In the genomic region with DNA sequence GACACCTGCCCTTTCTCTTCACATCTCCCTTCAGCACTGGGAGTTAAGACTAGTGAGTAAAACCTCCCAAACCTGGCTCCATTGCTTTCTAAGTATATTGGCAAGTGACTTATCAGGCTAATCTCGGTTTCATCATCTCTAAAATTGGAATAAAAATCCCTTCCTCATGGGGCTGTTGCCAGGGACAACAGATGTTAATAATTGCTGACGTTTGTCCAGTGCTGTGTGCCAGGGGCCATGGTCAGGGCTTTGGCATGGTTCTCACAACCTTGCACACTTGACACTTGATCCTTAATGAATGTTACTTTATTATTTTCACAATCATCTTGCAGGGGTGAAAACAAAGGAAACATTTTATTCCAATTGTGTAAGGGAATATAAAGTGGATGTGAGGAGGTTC, we compare ENCODE assay signal across 30 cellular contexts. TPM values are rescaled to one million over a fixed set of nuclear protein-coding genes. Genes with fewer than 3 reads are reported as not detected.
"Had no signal": no experiment of that assay in that cellular context is flagged by ENCODE, and none has a peak within 500 bp of the region (broad histone marks: within the 10 kb centered on the region; RNA-seq: fewer than 3 reads in every experiment).

No MANE protein-coding gene starts in this region.

- ATAC-seq: activated CD8-positive, alpha-beta T cell treated with anti-CD3 and anti-CD28 coated beads, Interleukin-2, amount 10 ng/mL, durations not matched to agents 7 days and 5 days; Panc1 had no signal

- H3K4me3 ChIP-seq: ascending aorta, breast epithelium, SJSA1 had no signal

- H3K36me3 ChIP-seq: ascending aorta, breast epithelium, SJSA1 had no signal

- H3K4me1 ChIP-seq: ascending aorta, breast epithelium, SJSA1 had no signal

- H3K27ac ChIP-seq: ascending aorta, breast epithelium, SJSA1 had no signal

- DNase-seq: activated CD4-positive, alpha-beta T cell treated with anti-CD3 and anti-CD28 coated beads, Interleukin-2, amount 10 ng/mL, durations not matched to agents 7 days and 5 days; activated CD4-positive, alpha-beta T cell treated with anti-CD3 and anti-CD28 coated beads, Interleukin-2, amount 50 U/mL, for 48 hours; activated CD8-positive, alpha-beta T cell treated with anti-CD3 and anti-CD28 coated beads, Interleukin-2, amount 10 ng/mL, durations not matched to agents 7 days and 5 days; activated gamma-delta T cell; activated naive CD4-positive, alpha-beta T cell treated with Interleukin-2 at 50 U/mL for 16 hours; activated naive CD8-positive, alpha-beta T cell treated with anti-CD3 and anti-CD28 coated beads, Interleukin-2, amount 10 ng/mL, durations not matched to agents 7 days and 5 days; activated T-cell treated with anti-CD3 and anti-CD28 coated beads, Interleukin-2, amount 50 U/mL, for 24 hours; amygdala; Kasumi-1; KG1; MM.1S; MV-4-11; NCI-H1092; NCI-H1436 treated with DMSO at 0.1 percent for 48 hours; NCI-H1694 treated with DMSO at 0.1 percent for 48 hours; NCI-H2029; NCI-H2107; NCI-H2171 treated with DMSO at 0.1 percent for 48 hours; NCI-H2227 treated with DMSO at 0.1 percent for 48 hours; NCI-H446; NCI-H510A treated with DMSO at 0.1 percent for 48 hours; SHP77; T1000 had no signal

- H3K27me3 ChIP-seq: ascending aorta, breast epithelium, SJSA1 had no signal

- H3K9me3 ChIP-seq: ascending aorta, breast epithelium, SJSA1 had no signal

RNA-seq across cellular contexts. Expression of a gene that starts 50.7 kb away (rescaled TPM):
- total RNA-seq: activated CD4-positive, alpha-beta T cell treated with anti-CD3 and anti-CD28 coated beads, Interleukin-2, amount 10 ng/mL, durations not matched to agents 7 days and 5 days; activated CD8-positive, alpha-beta T cell treated with anti-CD3 and anti-CD28 coated beads, Interleukin-2, amount 10 ng/mL, durations not matched to agents 7 days and 5 days; activated naive CD8-positive, alpha-beta T cell treated with anti-CD3 and anti-CD28 coated beads, Interleukin-2, amount 10 ng/mL, durations not matched to agents 7 days and 5 days; activated T-helper 2 cell treated with anti-CD3 and anti-CD28 coated beads, Interferon-gamma antibody, Interleukin-2, Interleukin-4, amounts not matched to agents 10 μg/mL and 5 μg/mL and 100 μg/mL, durations not matched to agents 14 hours and 24 hours and 36 hours; T-helper 1 cell treated with Interleukin-12 subunit alpha and Interleukin-12 subunit beta and Interleukin-4 antibody, amounts not matched to agents 30 ng/mL and 1 ng/mL, for 36 hours; T-helper 2 cell treated with Interferon-gamma antibody and Interleukin-4, amounts not matched to agents 100 ng/mL and 5 ng/mL, for 36 hours had no signal
